Comparison of ENCODE assay signal across 21 cellular contexts in the genomic region with DNA sequence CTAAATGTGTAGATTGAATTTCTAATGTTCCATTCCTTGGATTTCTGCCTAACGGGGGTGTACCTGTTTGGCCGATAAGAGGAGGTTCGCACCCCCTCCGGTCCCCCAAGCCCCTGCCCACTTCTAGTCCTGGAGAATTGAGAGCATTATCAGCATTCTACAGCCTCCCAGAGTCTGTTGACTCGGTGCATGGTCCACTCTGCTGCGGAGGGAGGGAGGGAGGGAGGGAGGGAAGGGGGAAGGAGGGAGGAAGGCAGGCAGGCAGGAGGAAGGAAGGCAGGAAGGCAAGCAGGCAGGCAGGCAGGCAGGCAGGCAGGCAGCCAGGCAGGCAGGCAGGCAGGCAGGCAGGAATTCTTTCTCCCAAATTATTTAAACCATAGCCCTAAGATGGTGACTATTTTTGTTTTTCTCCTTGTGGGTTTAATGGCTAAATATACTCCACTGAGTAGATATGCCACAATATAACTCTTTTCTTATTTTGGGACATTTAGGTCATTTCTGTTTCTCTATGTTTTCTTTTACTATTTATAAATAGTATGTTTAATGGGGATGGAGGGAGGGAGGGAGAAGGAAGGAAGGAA.
"Had no signal": no experiment of that assay in that cellular context is flagged by ENCODE, and none has a peak within 500 bp of the region (broad histone marks: within the 10 kb centered on the region; RNA-seq: fewer than 3 reads in every experiment).

No MANE protein-coding gene starts in this region.

- H3K27me3 ChIP-seq: gastroesophageal sphincter, ovary, spleen, uterus had no signal

- H3K4me1 ChIP-seq: esophagus squamous epithelium, gastroesophageal sphincter, neural progenitor cell, spleen, uterus had no signal

- H3K36me3 ChIP-seq: esophagus squamous epithelium, gastroesophageal sphincter, neural progenitor cell, ovary, spleen, uterus had no signal

- H3K4me2 ChIP-seq: neural progenitor cell had no signal

- H3K27ac ChIP-seq: esophagus squamous epithelium, gastroesophageal sphincter, neural progenitor cell, ovary, spleen, uterus had no signal

- H3K4me3 ChIP-seq: esophagus squamous epithelium, gastroesophageal sphincter, mucosa of descending colon, neural progenitor cell, ovary, spleen, uterus had no signal

- ATAC-seq: gastroesophageal sphincter; left lobe of liver; mucosa of descending colon; natural killer cell treated with Interleukin-12 subunit alpha and Interleukin-12 subunit beta and Interleukin-15 and Interleukin-18, amount 100 ng/mL, for 72 hours; right cardiac atrium; stimulated activated naive B cell treated with anti-CD40 and anti-IgM and Interleukin-4, amounts not matched to agents 10 μg/mL and 1 μg/mL and 100 μg/mL, for 72 hours; stimulated activated naive CD8-positive, alpha-beta T cell treated with anti-CD3 and anti-CD28 coated beads, Interleukin-15, amount 100 ng/mL, for 72 hours had no signal

- H3K9ac ChIP-seq: neural progenitor cell had no signal

- H3K9me3 ChIP-seq: esophagus squamous epithelium, gastroesophageal sphincter, mucosa of descending colon, ovary, spleen, uterus had no signal

- H2AFZ ChIP-seq: neural progenitor cell had no signal

- DNase-seq: dermis blood vessel endothelial cell; esophagus squamous epithelium; foreskin fibroblast; glutamatergic neuron; islet precursor cell; mammary epithelial cell; mucosa of descending colon; nucleus accumbens; right cardiac atrium; spleen; stimulated activated CD4-positive, alpha-beta T cell treated with anti-CD3 and anti-CD28 coated beads, Interleukin-15, amount 100 ng/mL, for 24 hours; stimulated activated CD4-positive, alpha-beta T cell treated with anti-CD3 and anti-CD28 coated beads, Interleukin-2, amount 100 ng/mL, for 24 hours; stimulated activated CD4-positive, alpha-beta T cell treated with anti-CD3 and anti-CD28 coated beads, Interleukin-4, amount 100 ng/mL, for 4 hours; stimulated activated naive B cell treated with anti-CD40 and anti-IgM and Interleukin-4, amounts not matched to agents 10 μg/mL and 1 μg/mL and 100 μg/mL, for 72 hours; stimulated activated naive CD8-positive, alpha-beta T cell treated with anti-CD3 and anti-CD28 coated beads, Interleukin-15, amount 100 ng/mL, for 72 hours; uterus had no signal
